Comparison of ENCODE assay signal across 14 cellular contexts in the genomic region with DNA sequence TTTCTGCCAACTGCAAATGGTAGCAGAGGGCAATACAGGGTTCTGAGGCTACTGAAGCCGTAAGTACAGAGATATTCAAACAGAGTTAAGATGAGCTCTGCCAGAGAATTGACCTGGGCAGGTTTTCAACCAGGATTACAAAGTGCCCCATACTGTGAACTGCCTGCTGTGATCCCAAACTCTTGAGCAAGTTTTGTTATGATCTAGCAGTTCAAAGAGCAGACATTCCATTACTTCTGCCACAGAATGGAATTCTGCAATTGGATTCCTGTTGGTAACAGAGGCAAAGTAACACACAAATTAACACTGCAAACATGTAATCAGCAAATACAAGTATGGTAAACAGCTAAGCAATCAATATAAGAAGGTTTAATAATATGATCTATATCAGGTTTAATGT. TPM values are rescaled to one million over a fixed set of nuclear protein-coding genes. Genes with fewer than 3 reads are reported as not detected.
DNase-seq lines count a peak whose midpoint lies in the region; TF ChIP-seq lines count a peak whose summit lies in the region.
"Had no signal": no experiment of that assay in that cellular context is flagged by ENCODE, and none has a peak within 500 bp of the region (broad histone marks: within the 10 kb centered on the region; RNA-seq: fewer than 3 reads in every experiment).

No MANE protein-coding gene starts in this region.

- no peak overlapping the region for H2AFZ ChIP-seq in PC-9
- H2AFZ ChIP-seq in neuronal stem cell (ENCODE audit: low read length), result no peak overlapping the region

- no peak overlapping the region for H2AK5ac ChIP-seq in neuronal stem cell (ENCODE audit: low read depth, low read length)

- no peak overlapping the region for H4K8ac ChIP-seq in neuronal stem cell (ENCODE audit: low read depth, low read length)

- peak overlapping the region; percentile 17 for H3K4me2 ChIP-seq in PC-9
- H3K4me2 ChIP-seq in neuronal stem cell (ENCODE audit: insufficient read depth, low read length, poor library complexity, severe bottlenecking), result no peak overlapping the region

- H3K79me1 ChIP-seq in neuronal stem cell (ENCODE audit: low read depth, low read length), result no peaks in the 10 kb centered on the region

- DNase-seq in GM03348 (ENCODE audit: low spot score) (peak; percentile 35), PC-9 (peak in 1 of 2 experiments; percentile 74), fibroblast of gingiva (ENCODE audit: low read depth) (peak; percentile 59), neuronal stem cell (ENCODE audit: low spot score) (peak; percentile 23), Kasumi-1 (lab: John Stamatoyannopoulos, UW) (no peak), NCI-H2029 (lab: John Stamatoyannopoulos, UW) (no peak), thyroid gland (no peak), NOMO-1 treated with DMSO at 0.1 percent for 48 hours (lab: John Stamatoyannopoulos, UW; ENCODE audit: unreplicated experiment) (no peak)
- DNase-seq: activated CD4-positive, alpha-beta T cell treated with anti-CD3 and anti-CD28 coated beads for 1 hour; activated naive CD4-positive, alpha-beta T cell; hypothalamus; naive B cell; NCI-H510A; posterior cingulate gyrus had no signal

- H3K18ac ChIP-seq in neuronal stem cell (ENCODE audit: low read length), result no peak overlapping the region

- POLR2A ChIA-PET in PC-9 (lab: Charles Lee; ENCODE audit: unreplicated experiment), result no interaction called here

- no peak for TF ChIP-seq CTCF in PC-9 (conservative IDR thresholded peaks at IDR 0.05)
- TF ChIP-seq CTCF in thyroid gland (IDR thresholded peaks at IDR 0.05), result no peak

- no peak overlapping the region for H2BK5ac ChIP-seq in neuronal stem cell (ENCODE audit: low read length)

- H3K23ac ChIP-seq in neuronal stem cell (ENCODE audit: low read depth, low read length, poor library complexity), result no peak overlapping the region

- H4K91ac ChIP-seq in neuronal stem cell (ENCODE audit: low read depth, low read length, poor library complexity), result no peak overlapping the region

- WGBS in neuronal stem cell (ENCODE audit: extremely low coverage in 2 of 2, insufficient read length in 2 of 2, insufficient replicate concordance in 1 of 2), 2 donors, result no CpG with 5 or more reads among the region's 1 CpG
- 79 to 96% methylated on average over 1 of the region's 1 CpG for WGBS in thyroid gland, 2 donors

- H3K4me3 ChIP-seq in PC-9 (no peak overlapping the region), neuronal stem cell (ENCODE audit: low read length in 2 of 2) (no peak overlapping the region), thyroid gland (replicated peaks in 1 of 3) (no peak overlapping the region)

- H3K9me2 ChIP-seq in PC-9 (ENCODE audit: insufficient read depth), result no peaks in the 10 kb centered on the region

- no peak overlapping the region for H3K14ac ChIP-seq in neuronal stem cell (ENCODE audit: low read length)

- H3K79me2 ChIP-seq in PC-9 (ENCODE audit: low read depth), result 0 out of 2 replicates have a peak, but pooled peaks cover 9% of the 10 kb centered on the region

- no peaks in the 10 kb centered on the region for H3K9me3 ChIP-seq in PC-9 (ENCODE audit: insufficient read depth, low read depth)
- H3K9me3 ChIP-seq in neuronal stem cell (replicated peaks in 1 of 2; ENCODE audit: control insufficient read depth in 2 of 2, insufficient read depth in 1 of 2, low read depth in 1 of 2, low read length in 2 of 2), result no peaks in the 10 kb centered on the region
- no peaks in the 10 kb centered on the region for H3K9me3 ChIP-seq in thyroid gland

- BruUV-seq in PC-9 (replicated peaks; lab: Mats Ljungman, UMichigan), result no TSS peak

- H3K9ac ChIP-seq in neuronal stem cell (ENCODE audit: low read depth, low read length, poor library complexity), result no peak overlapping the region

- H2BK12ac ChIP-seq in neuronal stem cell (ENCODE audit: low read length), result no peak overlapping the region

- H3F3A ChIP-seq in PC-9 (ENCODE audit: insufficient read depth, low read depth), result peaks cover 44% of the 10 kb centered on the region

- no peak for TF ChIP-seq POLR2A in thyroid gland (IDR thresholded peaks at IDR 0.05)

- CTCF ChIA-PET in PC-9 (lab: Charles Lee), result no interaction called here

- no peak overlapping the region for H2BK120ac ChIP-seq in neuronal stem cell (ENCODE audit: low read depth, low read length)

- H3K4me1 ChIP-seq in PC-9 (replicated peaks; ENCODE audit: insufficient read depth) (peaks cover 69% of the 10 kb centered on the region), neuronal stem cell (ENCODE audit: control insufficient read depth in 2 of 2, insufficient read depth in 1 of 2, low read depth in 1 of 2, low read length in 2 of 2) (peaks cover 0 to 6% of the 10 kb centered on the region in 2 donors), thyroid gland (peaks cover 0 to 6% of the 10 kb centered on the region in 2 donors)

- intact Hi-C loops in PC-9 (cut with micrococcal nuclease; ENCODE audit: unreplicated experiment), result loop anchor here (2.0 to 10.0 kb wide), 4 partner anchors 63 to 555 kb away; no protein-coding TSS in a partner anchor
- intact Hi-C loops in thyroid gland (cut with DNase I), result loop anchor here (10.0 kb wide), 1 partner anchor 275 kb away; no protein-coding TSS in a partner anchor

- no peak overlapping the region for H2BK15ac ChIP-seq in neuronal stem cell (ENCODE audit: low read length)

- no peak overlapping the region for H3K4ac ChIP-seq in neuronal stem cell (ENCODE audit: low read length)

- H3K27ac ChIP-seq in PC-9, result peak overlapping the region; percentile 50
- no peak overlapping the region for H3K27ac ChIP-seq in neuronal stem cell (replicated peaks; ENCODE audit: low read length)
- H3K27ac ChIP-seq in thyroid gland, result no peak overlapping the region

- H4K20me1 ChIP-seq in PC-9 (ENCODE audit: insufficient read depth), result no peaks in the 10 kb centered on the region

- H3K36me3 ChIP-seq in PC-9 (ENCODE audit: low read depth) (peaks cover 42% of the 10 kb centered on the region), neuronal stem cell (replicated peaks in 1 of 2; ENCODE audit: control insufficient read depth in 2 of 2, insufficient read depth in 2 of 2, low read length in 2 of 2) (peaks cover 0 to 74% of the 10 kb centered on the region in 2 donors), thyroid gland (peaks cover 14 to 16% of the 10 kb centered on the region in 2 donors)

- H3K27me3 ChIP-seq in PC-9 (ENCODE audit: insufficient read depth, low read depth) (no peaks in the 10 kb centered on the region), neuronal stem cell (ENCODE audit: control insufficient read depth in 3 of 3, insufficient read depth in 3 of 3, low read depth in 1 of 3, low read length in 3 of 3) (no peaks in the 10 kb centered on the region), thyroid gland (no peaks in the 10 kb centered on the region)

RNA-seq across cellular contexts. Expression of gene ALG9, which starts 31.2 kb away (rescaled TPM):
- 19.1 and 27.8 TPM in 2 replicates for total RNA-seq in PC-9 (2021)
- 44.7 TPM for polyA plus RNA-seq in neuronal stem cell (2013, experiment 1 of 2)
- 48.8 TPM for polyA plus RNA-seq in neuronal stem cell (2013, experiment 2 of 2)
- total RNA-seq in thyroid gland, result 10 to 100 TPM; 35.3 to 44.9 (median 36.6) TPM

RNA-seq across cellular contexts. Expression of gene FDXACB1, which starts 38.8 kb away (rescaled TPM):
- total RNA-seq in PC-9 (2021), result 2.1 and 2.2 TPM in 2 replicates
- polyA plus RNA-seq in neuronal stem cell (2013, experiment 1 of 2), result 2.1 TPM
- 2.0 TPM for polyA plus RNA-seq in neuronal stem cell (2013, experiment 2 of 2)
- total RNA-seq in thyroid gland, result 1 to 10 TPM; 1.8 to 3.0 (median 2.8) TPM

RNA-seq across cellular contexts. Expression of gene CFAP68, which starts 39.2 kb away (rescaled TPM):
- 27.4 and 46.8 TPM in 2 replicates for total RNA-seq in PC-9 (2021)
- 56.0 TPM for polyA plus RNA-seq in neuronal stem cell (2013, experiment 1 of 2)
- 51.1 TPM for polyA plus RNA-seq in neuronal stem cell (2013, experiment 2 of 2)
- total RNA-seq in thyroid gland, result 10 to 100 TPM; 24.7 to 47.1 (median 38.0) TPM

Comparison
In these comparisons a context has a peak if more than half of its experiments do, and no peak if none do; other contexts are left out.
1. DNase-seq: peak in GM03348 (single experiment), fibroblast of gingiva (single experiment) and neuronal stem cell (single experiment); none in Kasumi-1 (0 of 2), NCI-H2029 (single experiment), thyroid gland (0 of 2) and NOMO-1 treated with DMSO at 0.1 percent for 48 hours (single experiment).